8 cellular contexts compared by ENCODE assay signal in the genomic region with DNA sequence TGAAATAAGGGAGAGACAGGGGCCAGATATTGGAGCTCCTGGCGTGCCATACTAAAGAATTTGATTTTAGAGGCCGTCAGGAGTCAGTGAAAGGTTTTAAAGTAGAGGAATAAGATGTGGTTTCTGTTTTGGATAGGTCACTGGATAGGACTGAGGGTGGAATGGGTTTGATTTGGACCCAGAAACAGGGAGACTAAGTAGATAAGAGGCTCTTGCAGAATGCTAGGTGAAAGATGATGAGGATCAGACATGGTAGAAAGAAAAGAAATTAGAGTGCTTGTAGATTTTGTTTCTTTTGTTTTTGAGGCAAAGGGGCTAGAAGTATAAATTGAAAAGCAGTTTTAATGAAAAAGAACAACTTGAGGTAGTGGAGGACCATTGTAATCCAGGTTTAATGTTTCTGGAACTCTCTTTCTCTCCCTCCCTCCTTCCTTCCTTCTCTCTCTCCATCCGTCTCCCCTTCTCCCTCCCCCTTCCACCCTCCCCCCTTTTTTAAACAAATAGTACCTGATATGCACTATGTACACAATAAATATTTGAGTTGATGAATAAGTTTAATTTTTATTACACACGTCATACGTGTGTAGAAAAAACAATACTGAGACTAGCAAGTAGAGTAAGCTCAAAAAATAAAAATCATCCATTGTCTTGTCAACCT. TPM values are rescaled to one million over a fixed set of nuclear protein-coding genes. Genes with fewer than 3 reads are reported as not detected.
DNase-seq lines count a peak whose midpoint lies in the region; ATAC-seq, FAIRE-seq and TF ChIP-seq lines count a peak whose summit lies in the region.

No MANE protein-coding gene starts in this region.

- H3K27ac ChIP-seq in GM23338 (ENCODE audit: low read depth) (peak overlapping the region; percentile 93; the same call in 1 of the 2 replicates), WERI-Rb-1 (peak overlapping the region; percentile 95), gastroesophageal sphincter (peak overlapping the region; percentile 83 to 93 (median 91)), small intestine (ENCODE audit: low read depth in 1 of 2, low read length in 1 of 2) (peak overlapping the region in 1 of 2 donors; percentile 70)

- DNase-seq in GM23338 (ENCODE audit: low spot score): no peak
- DNase-seq in WERI-Rb-1: no peak
- no peak for DNase-seq in small intestine
- DNase-seq in activated CD4-positive, CD25-positive, alpha-beta regulatory T cell treated with anti-CD3 and anti-CD28 coated beads, Interleukin-2, amount 50 U/mL, for 72 hours: no peak
- no peak for DNase-seq in DMS114 treated with DMSO at 0.1 percent for 48 hours (lab: John Stamatoyannopoulos, UW; ENCODE audit: unreplicated experiment)
- DNase-seq in NCI-H2107 treated with DMSO at 0.1 percent for 48 hours (lab: John Stamatoyannopoulos, UW; ENCODE audit: unreplicated experiment): no peak
- no peak for DNase-seq in EL

- peaks cover 12% of the 10 kb centered on the region; the same call in 2 of the 3 replicates for H3K36me3 Mint-ChIP-seq in GM23338 (ENCODE audit: low read depth)

- H3K9me3 Mint-ChIP-seq in GM23338: no peaks in the 10 kb centered on the region

- peaks cover 68% of the 10 kb centered on the region for H3K79me2 ChIP-seq in GM23338 (replicated peaks; ENCODE audit: insufficient read depth)

- no peaks in the 10 kb centered on the region for H3K27me3 Mint-ChIP-seq in GM23338 (ENCODE audit: insufficient read depth, low read depth, poor library complexity)

- H3K36me3 ChIP-seq in GM23338 (ENCODE audit: insufficient read depth): no peaks in the 10 kb centered on the region
- peaks cover 7% of the 10 kb centered on the region for H3K36me3 ChIP-seq in WERI-Rb-1
- H3K36me3 ChIP-seq in gastroesophageal sphincter: no peaks in the 10 kb centered on the region
- H3K36me3 ChIP-seq in small intestine (ENCODE audit: control insufficient read depth in 2 of 2, insufficient read depth in 2 of 2, low read length in 2 of 2): no peaks in the 10 kb centered on the region

- ATAC-seq in GM23338: no peak
- ATAC-seq in gastroesophageal sphincter: no peak

- H3K27me3 ChIP-seq in GM23338 (ENCODE audit: insufficient read depth): no peaks in the 10 kb centered on the region
- H3K27me3 ChIP-seq in WERI-Rb-1 (ENCODE audit: insufficient read depth, low read depth, severe bottlenecking): no peaks in the 10 kb centered on the region
- no peaks in the 10 kb centered on the region for H3K27me3 ChIP-seq in gastroesophageal sphincter
- no peaks in the 10 kb centered on the region for H3K27me3 ChIP-seq in small intestine (ENCODE audit: control insufficient read depth in 2 of 2, insufficient read depth in 2 of 2, low read length in 2 of 2)

- no peak overlapping the region for H2AFZ ChIP-seq in GM23338

- 8 to 9% methylated on average over 5 of the region's 5 CpGs for WGBS in gastroesophageal sphincter (ENCODE audit: low coverage in 1 of 2), 2 donors
- 4 to 9% (median 5%) methylated on average over 5 of the region's 5 CpGs for WGBS in small intestine, 3 donors

- no peaks in the 10 kb centered on the region for H3F3A ChIP-seq in GM23338 (replicated peaks; ENCODE audit: low read depth)

- H3K4me3 ChIP-seq in GM23338: peak overlapping the region; percentile 81
- peak overlapping the region; percentile 83 for H3K4me3 ChIP-seq in WERI-Rb-1 (ENCODE audit: low read depth, low read length)
- H3K4me3 ChIP-seq in gastroesophageal sphincter: peak overlapping the region; percentile 78 to 83
- peak overlapping the region; percentile 55 to 96 for H3K4me3 ChIP-seq in small intestine (ENCODE audit: low read depth in 1 of 2, low read length in 2 of 2)

- no peak for FAIRE-seq in small intestine (lab: Jason Lieb, UNC)

- TF ChIP-seq CTCF in GM23338 (conservative IDR thresholded peaks at IDR 0.05; ENCODE audit: low read depth in 2 of 2) (no peak), WERI-Rb-1 (IDR thresholded peaks at IDR 0.05; ENCODE audit: low read depth, low read length) (no peak), gastroesophageal sphincter (IDR thresholded peaks at IDR 0.05) (no peak)

- no peaks in the 10 kb centered on the region for H3K9me3 ChIP-seq in WERI-Rb-1 (ENCODE audit: severe bottlenecking)
- H3K9me3 ChIP-seq in gastroesophageal sphincter: no peaks in the 10 kb centered on the region
- no peaks in the 10 kb centered on the region for H3K9me3 ChIP-seq in small intestine (ENCODE audit: control insufficient read depth, low read depth)

- no peak for TF ChIP-seq EP300 in gastroesophageal sphincter (IDR thresholded peaks at IDR 0.05)

- peaks cover 18% of the 10 kb centered on the region for H4K20me1 ChIP-seq in GM23338 (replicated peaks; ENCODE audit: insufficient read depth)

- peak overlapping the region; percentile 95 for H3K4me3 Mint-ChIP-seq in GM23338

- no peaks in the 10 kb centered on the region for H3K9me2 ChIP-seq in GM23338 (ENCODE audit: insufficient read depth)

- peaks cover 60% of the 10 kb centered on the region for H3K4me1 Mint-ChIP-seq in GM23338

- peak overlapping the region; percentile 88 for H3K4me2 ChIP-seq in GM23338

- peak overlapping the region; percentile 16; the same call in 1 of the 2 replicates for H3K27ac Mint-ChIP-seq in GM23338

- TF ChIP-seq POLR2A in gastroesophageal sphincter (IDR thresholded peaks at IDR 0.05): no peak

- H3K4me1 ChIP-seq in GM23338 (ENCODE audit: insufficient read depth) (peaks cover 59% of the 10 kb centered on the region), gastroesophageal sphincter (peaks cover 27 to 70% (median 36%) of the 10 kb centered on the region in 3 donors), small intestine (ENCODE audit: control insufficient read depth in 2 of 2, insufficient read depth in 1 of 2, low read depth in 1 of 2, low read length in 1 of 2) (peaks cover 2 to 31% of the 10 kb centered on the region in 2 donors)

TF ChIP-seq in GM23338, 12 proteins besides CTCF, POLR2A, EP300 and RAD21:
- TF ChIP-seq ZNF331 (CRISPR knock-in tag; IDR thresholded peaks at IDR 0.05; ENCODE audit: low read depth) (no peak), POLR2AphosphoS5 (IDR thresholded peaks at IDR 0.05; ENCODE audit: low read depth) (no peak)
- TF ChIP-seq, protein P1, sequence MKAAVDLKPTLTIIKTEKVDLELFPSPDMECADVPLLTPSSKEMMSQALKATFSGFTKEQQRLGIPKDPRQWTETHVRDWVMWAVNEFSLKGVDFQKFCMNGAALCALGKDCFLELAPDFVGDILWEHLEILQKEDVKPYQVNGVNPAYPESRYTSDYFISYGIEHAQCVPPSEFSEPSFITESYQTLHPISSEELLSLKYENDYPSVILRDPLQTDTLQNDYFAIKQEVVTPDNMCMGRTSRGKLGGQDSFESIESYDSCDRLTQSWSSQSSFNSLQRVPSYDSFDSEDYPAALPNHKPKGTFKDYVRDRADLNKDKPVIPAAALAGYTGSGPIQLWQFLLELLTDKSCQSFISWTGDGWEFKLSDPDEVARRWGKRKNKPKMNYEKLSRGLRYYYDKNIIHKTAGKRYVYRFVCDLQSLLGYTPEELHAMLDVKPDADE (IDR thresholded peaks at IDR 0.05): no peak

RNA-seq across cellular contexts. Expression of a gene that starts 1.9 kb away (rescaled TPM):
- 157 and 169 TPM in 2 replicates for total RNA-seq in GM23338 (2014; rRNA removed; shearing (Covaris generic))
- 535 and 577 TPM in 2 replicates for polyA plus RNA-seq in GM23338 (2016; fragmentation: Nextera tagmentation; extraction: Ambion mirVana)
- 100 to 1,000 TPM; 136 to 230 (median 176) TPM for total RNA-seq in gastroesophageal sphincter
- 100 to 1,000 TPM; 175 to 300 (median 241) TPM for polyA plus RNA-seq in small intestine

RNA-seq across cellular contexts. Expression of a gene that starts 32.2 kb away (rescaled TPM):
- 17.2 and 23.9 TPM in 2 replicates for total RNA-seq in GM23338 (2014; rRNA removed; shearing (Covaris generic))
- polyA plus RNA-seq in GM23338 (2016; fragmentation: Nextera tagmentation; extraction: Ambion mirVana) (57.9 and 92.4 TPM in 2 replicates), small intestine (10 to 100 TPM in 2 of 3 donors, 1 to 10 TPM in 1; 7.5 to 22.2 (median 21.2) TPM)
- total RNA-seq in gastroesophageal sphincter: 100 to 1,000 TPM in 3 of 4 donors, 10 to 100 TPM in 1; 84.7 to 137 (median 122) TPM
